In genomic region chr4:37627263-37627662, GRCh38 we compare ENCODE assay signal across 21 cellular contexts. TPM values are rescaled to one million over a fixed set of nuclear protein-coding genes. Genes with fewer than 3 reads are reported as not detected.
DNase-seq lines count a peak whose midpoint lies in the region; ATAC-seq, FAIRE-seq and TF ChIP-seq lines count a peak whose summit lies in the region.
"Had no signal": no experiment of that assay in that cellular context is flagged by ENCODE, and none has a peak within 500 bp of the region (broad histone marks: within the 10 kb centered on the region; RNA-seq: fewer than 3 reads in every experiment).

No MANE protein-coding gene starts in this region.

- no peak overlapping the region for H3K9ac ChIP-seq in liver (ENCODE audit: low read depth in 1 of 2, low read length in 2 of 2)
- H3K9ac ChIP-seq in HepG2 (ENCODE audit: insufficient read depth, low read depth, low read length), result no peak overlapping the region
- H3K9ac ChIP-seq: BLaER1 had no signal

- H3K9me3 ChIP-seq in liver (ENCODE audit: control insufficient read depth in 4 of 4, low read length in 3 of 4) (no peaks in the 10 kb centered on the region), HepG2 (ENCODE audit: low read length) (no peaks in the 10 kb centered on the region)
- H3K9me3 ChIP-seq: A549, BLaER1 had no signal

- DNase-seq in HepG2 (ENCODE audit: low spot score), result no peak
- DNase-seq in globus pallidus (ENCODE audit: low spot score), result peak; percentile 11
- DNase-seq in pons (ENCODE audit: low spot score), result peak; percentile 56
- no peak for DNase-seq in SW 1271 (lab: John Stamatoyannopoulos, UW)
- no peak for DNase-seq in NCI-H345 treated with DMSO at 0.1 percent for 48 hours (lab: John Stamatoyannopoulos, UW; ENCODE audit: unreplicated experiment)
- DNase-seq in SIG-M5 treated with dmso at 0.1 percent for 504 hours (lab: John Stamatoyannopoulos, UW; ENCODE audit: unreplicated experiment), result no peak
- DNase-seq: CD4-positive, alpha-beta memory T cell; H7; HFFc6; KG1; NCI-H1105 treated with DMSO at 0.1 percent for 48 hours; NCI-H1694; NCI-H2081 treated with DMSO at 0.1 percent for 48 hours; NCI-H510A; NCI-H748 treated with DMSO at 0.1 percent for 48 hours; SHP77 had no signal

- TF ChIP-seq EP300 in HepG2 (IDR thresholded peaks at IDR 0.05; ENCODE audit: low read depth in 2 of 2, low read length in 2 of 2), result no peak
- TF ChIP-seq EP300 in HepG2 (CRISPR knock-in tag; IDR thresholded peaks at IDR 0.05; ENCODE audit: borderline replicate concordance), result no peak

- H3K4me1 ChIP-seq in liver (ENCODE audit: control insufficient read depth in 4 of 4, insufficient read depth in 4 of 4, low read length in 3 of 4) (peaks cover 0 to 15% (median 8%) of the 10 kb centered on the region in 4 donors), HepG2 (ENCODE audit: insufficient read depth, low read length) (peaks cover 6% of the 10 kb centered on the region; the same call in 1 of the 2 replicates)

- TF ChIP-seq RAD21 in liver (IDR thresholded peaks at IDR 0.05), result peak in 1 of 2 donors; percentile 36
- TF ChIP-seq RAD21 in HepG2 (CRISPR knock-in tag; IDR thresholded peaks at IDR 0.05), result no peak

- no peak for ATAC-seq in HepG2
- ATAC-seq: A549 had no signal

- 36% methylated on average over 3 of the region's 3 CpGs for WGBS in liver
- 86% methylated on average over 3 of the region's 3 CpGs for WGBS in HepG2 (ENCODE audit: low lambda C conversion rate)

- TF ChIP-seq CTCF in liver (IDR thresholded peaks at IDR 0.05; ENCODE audit: low read depth, low read length, missing input control) (no peak), HepG2 (CRISPR knock-in tag; IDR thresholded peaks at IDR 0.05) (no peak)

- H3K79me2 ChIP-seq in HepG2 (ENCODE audit: insufficient read depth, low read length), result no peaks in the 10 kb centered on the region

- no peak overlapping the region for H3K4me2 ChIP-seq in HepG2 (ENCODE audit: low read depth, low read length)
- H3K4me2 ChIP-seq: A549, BLaER1 had no signal

- FAIRE-seq in HepG2 (lab: Jason Lieb, UNC), result no peak
- FAIRE-seq: A549, GM12891, GM18507 had no signal

- H3K36me3 ChIP-seq in liver (ENCODE audit: control insufficient read depth in 4 of 4, insufficient read depth in 3 of 4, low read depth in 1 of 4, low read length in 3 of 4) (peaks cover 0 to 7% (median 5%) of the 10 kb centered on the region in 4 donors), HepG2 (replicated peaks in 1 of 2; ENCODE audit: control insufficient read depth in 1 of 2, insufficient read depth in 2 of 2, low read length in 2 of 2) (peaks cover 5 to 27% of the 10 kb centered on the region in 2 experiments)

- H4K20me1 ChIP-seq in HepG2 (ENCODE audit: insufficient read depth, low read length), result no peaks in the 10 kb centered on the region
- H4K20me1 ChIP-seq: BLaER1 had no signal

- H3K27me3 ChIP-seq in liver (ENCODE audit: control insufficient read depth in 4 of 4, insufficient read depth in 4 of 4, low read length in 3 of 4), result no peaks in the 10 kb centered on the region
- no peaks in the 10 kb centered on the region for H3K27me3 ChIP-seq in HepG2 (ENCODE audit: control insufficient read depth in 1 of 2, insufficient read depth in 2 of 2, low read length in 2 of 2)
- H3K27me3 ChIP-seq: BLaER1 had no signal

- no peak for TF ChIP-seq POLR2A in HepG2 (IDR thresholded peaks at IDR 0.05; ENCODE audit: insufficient read depth in 1 of 2, low read depth in 2 of 2, low read length in 2 of 2)

- intact Hi-C loops in HepG2 (cut with micrococcal nuclease; ENCODE audit: unreplicated experiment), result no loop called here

- CTCF ChIA-PET in HepG2 (lab: Yijun Ruan, JAX; ENCODE audit: low intra/inter-chr PET ratio, low total read pairs), result no interaction called here

- POLR2A ChIA-PET in HepG2 (lab: Yijun Ruan, JAX), result no interaction called here

- H3K4me3 ChIP-seq in liver (ENCODE audit: low read depth in 1 of 3, low read length in 3 of 3), result no peak overlapping the region
- no peak overlapping the region for H3K4me3 ChIP-seq in HepG2 (replicated peaks in 1 of 3; ENCODE audit: insufficient read depth in 1 of 3, low read depth in 2 of 3, low read length in 3 of 3)
- H3K4me3 ChIP-seq: A549, BLaER1 had no signal

- peak overlapping the region in 1 of 2 donors; percentile 23 for H3K27ac ChIP-seq in liver (ENCODE audit: low read depth in 1 of 2, low read length in 2 of 2)
- no peak overlapping the region for H3K27ac ChIP-seq in HepG2 (ENCODE audit: extremely low read length, insufficient read depth, low read length)
- H3K27ac ChIP-seq: A549, BLaER1 had no signal

- BruUV-seq in HepG2 (replicated peaks; lab: Mats Ljungman, UMichigan), result no TSS peak

- H2AFZ ChIP-seq in HepG2 (ENCODE audit: low read length), result no peak overlapping the region

- in situ Hi-C loops in HepG2 (cut with HindIII; ENCODE audit: extremely low pct_ligation_motif_present, low pct_unique_long_range_greater_than_20kb), result no loop called here

TF ChIP-seq in liver, 16 proteins besides CTCF, POLR2A, EP300 and RAD21 (continues in another document):
- no peak for TF ChIP-seq JUND (IDR thresholded peaks at IDR 0.05)
- TF ChIP-seq SP1 (IDR thresholded peaks at IDR 0.05), result peak; percentile 25
- TF ChIP-seq RXRA (IDR thresholded peaks at IDR 0.05), result no peak
- peak; percentile 49 to 63 for TF ChIP-seq HNF4A (conservative IDR thresholded peaks at IDR 0.05)

TF ChIP-seq in HepG2, 621 proteins besides CTCF, POLR2A, EP300 and RAD21 (continues in another document):
- no peak for TF ChIP-seq SUZ12 (IDR thresholded peaks at IDR 0.05; ENCODE audit: low read depth, low read length)
- no peak for TF ChIP-seq TRAFD1 (CRISPR knock-in tag; IDR thresholded peaks at IDR 0.05; ENCODE audit: borderline replicate concordance)
- TF ChIP-seq ZNF3 (CRISPR knock-in tag; IDR thresholded peaks at IDR 0.05), result no peak
- TF ChIP-seq ZNF850 (CRISPR knock-in tag; conservative IDR thresholded peaks at IDR 0.05), result no peak
- TF ChIP-seq, protein P1, sequence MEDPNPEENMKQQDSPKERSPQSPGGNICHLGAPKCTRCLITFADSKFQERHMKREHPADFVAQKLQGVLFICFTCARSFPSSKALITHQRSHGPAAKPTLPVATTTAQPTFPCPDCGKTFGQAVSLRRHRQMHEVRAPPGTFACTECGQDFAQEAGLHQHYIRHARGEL (CRISPR knock-in tag; IDR thresholded peaks at IDR 0.05), result no peak
- no peak for TF ChIP-seq ZSCAN21 (CRISPR knock-in tag; IDR thresholded peaks at IDR 0.05; ENCODE audit: borderline replicate concordance)
- no peak for TF ChIP-seq KLF13 (CRISPR knock-in tag; IDR thresholded peaks at IDR 0.05)
- TF ChIP-seq MTERF4 (CRISPR knock-in tag; IDR thresholded peaks at IDR 0.05), result no peak

RNA-seq across cellular contexts. Expression of gene RELL1, which starts 58.9 kb away (rescaled TPM):
- total RNA-seq in liver (10 to 100 TPM; 12.9 to 16.8 TPM), HepG2 (2016; rRNA removed; fragmentation: Illumina TruSeq; extraction: Trizol) (40.1 and 58.4 TPM in 2 replicates)
- polyA plus RNA-seq in liver (1 to 10 TPM; 1.5 to 1.8 TPM), HepG2 (2011; rRNA removed) (8.4 and 11.1 TPM in 2 replicates)
- 124 and 130 TPM in 2 replicates for total RNA-seq in HepG2 (2016; cell fraction: cytosol; rRNA removed; fragmentation: Illumina TruSeq; extraction: Trizol; ENCODE audit: low read depth)
- 37.4 and 57.3 TPM in 2 replicates for total RNA-seq in HepG2 (2016; cell fraction: insoluble cytoplasmic fraction; rRNA removed; fragmentation: Illumina TruSeq; extraction: Trizol)
- total RNA-seq in HepG2 (2016; cell fraction: membrane; rRNA removed; fragmentation: Illumina TruSeq; extraction: Trizol), result 53.5 and 55.2 TPM in 2 replicates
- 36.9 and 45.2 TPM in 2 replicates for total RNA-seq in HepG2 (2016; cell fraction: nucleus; rRNA removed; fragmentation: Illumina TruSeq; extraction: Trizol)
- polyA plus RNA-seq in HepG2 (2011; cell fraction: cytosol; rRNA removed), result 9.0 and 9.6 TPM in 2 replicates
- 5.5 and 7.2 TPM in 2 replicates for polyA plus RNA-seq in HepG2 (2011; cell fraction: nucleus; rRNA removed)
- 3.1 and 3.9 TPM in 2 replicates for polyA plus RNA-seq in HepG2 (2012)
- polyA plus RNA-seq in HepG2 (2016; cell fraction: cytosol; fragmentation: Illumina TruSeq; extraction: Trizol; ENCODE audit: low read depth), result 1.5 and 2.3 TPM in 2 replicates
- polyA plus RNA-seq in HepG2 (2016; cell fraction: insoluble cytoplasmic fraction; fragmentation: Illumina TruSeq; extraction: Trizol; ENCODE audit: low read depth), result 6.7 and 8.9 TPM in 2 replicates
- 3.9 and 4.1 TPM in 2 replicates for polyA plus RNA-seq in HepG2 (2016; cell fraction: membrane; fragmentation: Illumina TruSeq; extraction: Trizol; ENCODE audit: low read depth)
- 13.1 and 16.3 TPM in 2 replicates for polyA plus RNA-seq in HepG2 (2016; cell fraction: nucleus; fragmentation: Illumina TruSeq; extraction: Trizol; ENCODE audit: insufficient read depth, low read depth)
- 7.8 and 39.4 TPM in 2 replicates for polyA minus RNA-seq in HepG2 (2011; rRNA and poly(A)+ RNA removed; ENCODE audit: low replicate concordance)
- polyA minus RNA-seq in HepG2 (2011; cell fraction: cytosol; rRNA and poly(A)+ RNA removed), result 31.9 and 37.6 TPM in 2 replicates
- 16.4 and 18.5 TPM in 2 replicates for polyA minus RNA-seq in HepG2 (2011; cell fraction: nucleus; rRNA and poly(A)+ RNA removed)

Comparison
In these comparisons a context has a peak if more than half of its experiments do, and no peak if none do; other contexts are left out.
1. DNase-seq: peak in globus pallidus (single experiment) and pons (single experiment); none in HepG2 (single experiment), SW 1271 (0 of 2), NCI-H345 treated with DMSO at 0.1 percent for 48 hours (single experiment) and SIG-M5 treated with dmso at 0.1 percent for 504 hours (single experiment).